In the genomic region with DNA sequence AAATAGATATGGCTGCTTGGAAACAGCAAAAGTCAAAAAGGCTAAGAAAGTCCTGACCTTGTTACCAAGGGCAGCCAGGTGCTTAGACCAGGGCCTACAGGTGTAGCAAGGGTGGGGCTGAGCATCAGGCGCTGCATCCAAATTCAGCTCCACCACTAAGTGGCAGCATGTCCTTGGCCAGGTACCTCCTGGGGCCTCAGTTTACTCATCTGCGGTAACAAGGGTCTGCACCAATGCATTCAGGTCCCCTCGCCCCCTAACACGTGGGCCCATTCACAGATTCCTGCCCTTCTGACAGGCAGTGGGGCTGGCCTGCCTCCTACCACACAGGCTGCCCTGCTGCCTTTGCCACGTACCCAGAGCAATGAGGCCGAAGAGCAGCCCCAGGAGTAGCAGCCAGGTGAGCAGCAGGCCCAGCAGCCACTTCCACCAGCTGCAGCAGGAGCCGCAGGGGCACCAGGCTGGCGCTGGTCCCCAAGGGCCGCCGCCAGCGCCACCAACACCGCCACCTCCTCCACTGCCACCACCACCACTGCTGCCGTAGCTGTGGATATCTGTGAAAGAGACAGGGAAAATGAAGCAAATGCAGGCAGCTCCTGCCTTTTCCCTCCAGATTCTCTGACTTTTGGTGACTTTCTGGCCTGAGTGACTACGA, we compare ENCODE assay signal across 24 cellular contexts. TPM values are rescaled to one million over a fixed set of nuclear protein-coding genes. Genes with fewer than 3 reads are reported as not detected.
DNase-seq lines count a peak whose midpoint lies in the region; ATAC-seq, FAIRE-seq and TF ChIP-seq lines count a peak whose summit lies in the region.
"Had no signal": no experiment of that assay in that cellular context is flagged by ENCODE, and none has a peak within 500 bp of the region (broad histone marks: within the 10 kb centered on the region; RNA-seq: fewer than 3 reads in every experiment).

No MANE protein-coding gene starts in this region.

- H3K4me2 ChIP-seq in DND-41 (ENCODE audit: insufficient read depth, low read length) (no peak overlapping the region), keratinocyte (ENCODE audit: control insufficient read depth, extremely low read depth, insufficient read depth, low read depth, low read length) (no peak overlapping the region)
- H3K4me2 ChIP-seq: BLaER1 had no signal

- no peak for DNase-seq in DND-41
- no peak for DNase-seq in WERI-Rb-1
- DNase-seq in keratinocyte (ENCODE audit: low read depth, low spot score) = no peak
- no peak for DNase-seq in NCI-H1417 (lab: John Stamatoyannopoulos, UW)
- no peak for DNase-seq in Ammon's horn (ENCODE audit: low spot score)
- DNase-seq in CD8-positive, alpha-beta T cell = no peak
- DNase-seq in stimulated activated naive B cell treated with anti-CD40 and anti-IgM and Interleukin-4, amounts not matched to agents 10 μg/mL and 1 μg/mL and 100 μg/mL, for 72 hours = no peak
- DNase-seq: Calu3; CD4-positive, alpha-beta memory T cell; Kasumi-1; MG63; NCI-H1092 treated with DMSO at 0.1 percent for 48 hours; NCI-H1694; NCI-H2081 treated with DMSO at 0.1 percent for 48 hours; NCI-H774; RPMI8226 had no signal

- TF ChIP-seq RAD21 in Ishikawa (IDR thresholded peaks at IDR 0.05; ENCODE audit: low read depth) = peak; percentile 41; the same call in 1 of the 2 replicates

- intact Hi-C loops in CD8-positive, alpha-beta T cell (cut with DNase I, micrococcal nuclease) = no loop called here

- no peak overlapping the region for H3K4me3 Mint-ChIP-seq in CD8-positive, alpha-beta T cell
- no peak overlapping the region for H3K4me3 Mint-ChIP-seq in stimulated activated naive B cell treated with anti-CD40 and anti-IgM and Interleukin-4, amounts not matched to agents 10 μg/mL and 1 μg/mL and 100 μg/mL, for 72 hours
- H3K4me3 Mint-ChIP-seq: CD4-positive, alpha-beta memory T cell; IgD-negative memory B cell had no signal

- dilution Hi-C loops in keratinocyte (cut with MboI; ENCODE audit: extremely low pct_ligation_motif_present, low sequenced_read_pairs) = no loop called here

- H3K9me3 ChIP-seq in DND-41 (ENCODE audit: insufficient read depth, low read length, severe bottlenecking) (no peaks in the 10 kb centered on the region), WERI-Rb-1 (ENCODE audit: severe bottlenecking) (no peaks in the 10 kb centered on the region), keratinocyte (ENCODE audit: control insufficient read depth, low read depth, low read length) (no peaks in the 10 kb centered on the region)
- no peaks in the 10 kb centered on the region for H3K9me3 ChIP-seq in CD8-positive, alpha-beta T cell (ENCODE audit: low read length)
- H3K9me3 ChIP-seq: BLaER1, MG63 had no signal

- no peak overlapping the region for H3K27ac ChIP-seq in DND-41 (ENCODE audit: low read length)
- no peak overlapping the region for H3K27ac ChIP-seq in WERI-Rb-1
- H3K27ac ChIP-seq in keratinocyte (ENCODE audit: control insufficient read depth, insufficient read depth, low read length) = no peak overlapping the region
- H3K27ac ChIP-seq in CD8-positive, alpha-beta T cell (ENCODE audit: low read depth, low read length) = no peak overlapping the region
- H3K27ac ChIP-seq: BLaER1 had no signal

- no peaks in the 10 kb centered on the region for H3K4me1 ChIP-seq in DND-41 (ENCODE audit: insufficient read depth, low read length)
- H3K4me1 ChIP-seq in keratinocyte (ENCODE audit: control insufficient read depth, extremely low read depth, insufficient read depth, low read length) = peaks cover 49% of the 10 kb centered on the region
- H3K4me1 ChIP-seq in CD8-positive, alpha-beta T cell (ENCODE audit: insufficient read depth, low read length) = no peaks in the 10 kb centered on the region
- H3K4me1 ChIP-seq: BLaER1 had no signal

- POLR2A ChIA-PET in CD8-positive, alpha-beta T cell (lab: Charles Lee) = no interaction called here

- H3K27me3 Mint-ChIP-seq in CD8-positive, alpha-beta T cell (ENCODE audit: low read depth) = no peaks in the 10 kb centered on the region
- H3K27me3 Mint-ChIP-seq in stimulated activated naive B cell treated with anti-CD40 and anti-IgM and Interleukin-4, amounts not matched to agents 10 μg/mL and 1 μg/mL and 100 μg/mL, for 72 hours = no peaks in the 10 kb centered on the region
- H3K27me3 Mint-ChIP-seq: IgD-negative memory B cell had no signal

- H3K79me2 ChIP-seq in DND-41 (ENCODE audit: insufficient read depth, low read length) = no peaks in the 10 kb centered on the region
- peaks cover 2% of the 10 kb centered on the region for H3K79me2 ChIP-seq in keratinocyte (ENCODE audit: control insufficient read depth, insufficient read depth, low read length)

- peak; percentile 22; the same call in 1 of the 3 replicates for ATAC-seq in DND-41 (ENCODE audit: insufficient read depth, low read depth)
- no peak for ATAC-seq in CD8-positive, alpha-beta T cell
- no peak for ATAC-seq in stimulated activated naive B cell treated with anti-CD40 and anti-IgM and Interleukin-4, amounts not matched to agents 10 μg/mL and 1 μg/mL and 100 μg/mL, for 72 hours (replicated peaks)

- H3K4me3 ChIP-seq in DND-41 (ENCODE audit: low read depth in 1 of 2, low read length in 2 of 2) = no peak overlapping the region
- no peak overlapping the region for H3K4me3 ChIP-seq in WERI-Rb-1 (ENCODE audit: low read depth, low read length)
- H3K4me3 ChIP-seq in keratinocyte (ENCODE audit: control insufficient read depth in 2 of 3, extremely low read depth in 1 of 3, insufficient read depth in 2 of 3, low read depth in 1 of 3, low read length in 3 of 3) = no peak overlapping the region
- no peak overlapping the region for H3K4me3 ChIP-seq in CD8-positive, alpha-beta T cell (ENCODE audit: low read depth, low read length)
- H3K4me3 ChIP-seq: BLaER1, MG63 had no signal

- H3K9ac ChIP-seq in DND-41 (ENCODE audit: low read depth, low read length) (no peak overlapping the region), keratinocyte (ENCODE audit: control insufficient read depth, extremely low read depth, insufficient read depth, low read length) (no peak overlapping the region)
- H3K9ac ChIP-seq: BLaER1 had no signal

- FAIRE-seq in keratinocyte (lab: Jason Lieb, UNC) = no peak
- FAIRE-seq: A204.1, GM12891, GM18507 had no signal

- TF ChIP-seq EP300 in Ishikawa (IDR thresholded peaks at IDR 0.05; ENCODE audit: borderline replicate concordance) = no peak

- CTCF ChIA-PET in CD8-positive, alpha-beta T cell (lab: Charles Lee) = interaction anchor here (1.3 to 1.6 kb wide), 2 partner anchors 13 to 169 kb away, joined by 5 read pairs; no protein-coding TSS in a partner anchor

- no peak overlapping the region for H3K27ac Mint-ChIP-seq in CD8-positive, alpha-beta T cell
- H3K27ac Mint-ChIP-seq in stimulated activated naive B cell treated with anti-CD40 and anti-IgM and Interleukin-4, amounts not matched to agents 10 μg/mL and 1 μg/mL and 100 μg/mL, for 72 hours = no peak overlapping the region
- H3K27ac Mint-ChIP-seq: IgD-negative memory B cell had no signal

- H3K36me3 Mint-ChIP-seq in CD8-positive, alpha-beta T cell = no peaks in the 10 kb centered on the region
- no peaks in the 10 kb centered on the region for H3K36me3 Mint-ChIP-seq in stimulated activated naive B cell treated with anti-CD40 and anti-IgM and Interleukin-4, amounts not matched to agents 10 μg/mL and 1 μg/mL and 100 μg/mL, for 72 hours
- H3K36me3 Mint-ChIP-seq: CD4-positive, alpha-beta memory T cell had no signal

- H4K20me1 ChIP-seq in DND-41 (ENCODE audit: insufficient read depth, low read length) (no peaks in the 10 kb centered on the region), keratinocyte (ENCODE audit: control insufficient read depth, extremely low read depth, insufficient read depth, low read length) (peaks cover 2% of the 10 kb centered on the region)
- H4K20me1 ChIP-seq: BLaER1 had no signal

- H2AFZ ChIP-seq in DND-41 (ENCODE audit: low read depth, low read length) (no peak overlapping the region), keratinocyte (ENCODE audit: control insufficient read depth, low read length) (no peak overlapping the region)

- TF ChIP-seq CTCF in DND-41 (IDR thresholded peaks at IDR 0.05; ENCODE audit: borderline replicate concordance, extremely low read depth, low read length, poor library complexity, severe bottlenecking) (peak; percentile 5), WERI-Rb-1 (IDR thresholded peaks at IDR 0.05; ENCODE audit: low read depth, low read length) (peak; percentile 33; the same call in 1 of the 2 replicates), keratinocyte (optimal IDR thresholded peaks at IDR 0.05 in 1 of 3, IDR thresholded peaks at IDR 0.05 in 1 of 3, conservative IDR thresholded peaks at IDR 0.05 in 1 of 3; ENCODE audit: extremely low read depth in 1 of 3, insufficient read depth in 2 of 3, low read length in 3 of 3) (peak; percentile 8 to 47 (median 23))
- TF ChIP-seq CTCF in CD8-positive, alpha-beta T cell (IDR thresholded peaks at IDR 0.05) = no peak

- peaks cover 3% of the 10 kb centered on the region for H3K9me1 ChIP-seq in keratinocyte (ENCODE audit: control insufficient read depth, extremely low read depth, insufficient read depth, low read length)

- H3K27me3 ChIP-seq in DND-41 (ENCODE audit: insufficient read depth, low read length, poor library complexity) = peaks cover 2% of the 10 kb centered on the region
- H3K27me3 ChIP-seq in WERI-Rb-1 (ENCODE audit: insufficient read depth, low read depth, severe bottlenecking) = no peaks in the 10 kb centered on the region
- H3K27me3 ChIP-seq in keratinocyte (ENCODE audit: control insufficient read depth, extremely low read depth, insufficient read depth, low read length) = no peaks in the 10 kb centered on the region
- H3K27me3 ChIP-seq in CD8-positive, alpha-beta T cell (ENCODE audit: insufficient read depth, low read length) = no peaks in the 10 kb centered on the region
- H3K27me3 ChIP-seq: BLaER1, MG63 had no signal

- H3K9me3 Mint-ChIP-seq in CD8-positive, alpha-beta T cell = no peaks in the 10 kb centered on the region
- H3K9me3 Mint-ChIP-seq in stimulated activated naive B cell treated with anti-CD40 and anti-IgM and Interleukin-4, amounts not matched to agents 10 μg/mL and 1 μg/mL and 100 μg/mL, for 72 hours = no peaks in the 10 kb centered on the region
- H3K9me3 Mint-ChIP-seq: CD4-positive, alpha-beta memory T cell; IgD-negative memory B cell had no signal

- no peaks in the 10 kb centered on the region for H3K36me3 ChIP-seq in DND-41 (ENCODE audit: insufficient read depth, low read length)
- no peaks in the 10 kb centered on the region for H3K36me3 ChIP-seq in WERI-Rb-1
- peaks cover 58 to 89% of the 10 kb centered on the region in 2 experiments for H3K36me3 ChIP-seq in keratinocyte (ENCODE audit: control insufficient read depth in 2 of 2, extremely low read depth in 1 of 2, insufficient read depth in 2 of 2, low read length in 2 of 2)
- H3K36me3 ChIP-seq in CD8-positive, alpha-beta T cell (ENCODE audit: insufficient read depth, low read length) = no peaks in the 10 kb centered on the region
- H3K36me3 ChIP-seq: BLaER1, MG63 had no signal

- H3K4me1 Mint-ChIP-seq in CD8-positive, alpha-beta T cell (ENCODE audit: low read depth) = no peaks in the 10 kb centered on the region
- H3K4me1 Mint-ChIP-seq in stimulated activated naive B cell treated with anti-CD40 and anti-IgM and Interleukin-4, amounts not matched to agents 10 μg/mL and 1 μg/mL and 100 μg/mL, for 72 hours = no peaks in the 10 kb centered on the region
- H3K4me1 Mint-ChIP-seq: CD4-positive, alpha-beta memory T cell; IgD-negative memory B cell had no signal

RNA-seq across cellular contexts. Expression of a gene that starts 28.9 kb away (rescaled TPM):
- polyA plus RNA-seq in keratinocyte = 2,386 to 3,374 TPM (median 2,587 TPM) in 3 replicates
- polyA plus RNA-seq in keratinocyte (2011; ENCODE audit: low read depth) = 1,575 TPM
- polyA plus RNA-seq in keratinocyte (2011; cell fraction: cytosol; rRNA removed) = 607 and 731 TPM in 2 replicates
- 5,094 and 5,558 TPM in 2 replicates for polyA plus RNA-seq in keratinocyte (2011; cell fraction: nucleus; rRNA removed)
- polyA plus RNA-seq in keratinocyte (2012; ENCODE audit: low replicate concordance) = 1,046 and 1,745 TPM in 2 replicates
- 1,846 to 2,703 TPM (median 1,967 TPM) in 3 replicates for polyA minus RNA-seq in keratinocyte
- polyA minus RNA-seq in keratinocyte (2011; cell fraction: cytosol; rRNA and poly(A)+ RNA removed) = 838 TPM
- polyA minus RNA-seq in keratinocyte (2011; cell fraction: nucleus; rRNA and poly(A)+ RNA removed) = 2,909 and 4,339 TPM in 2 replicates
- not detected for total RNA-seq in CD8-positive, alpha-beta T cell
- total RNA-seq: CD4-positive, alpha-beta memory T cell; H4; NCI-H460 had no signal
- polyA plus RNA-seq: CD4-positive, alpha-beta memory T cell; IgD-negative memory B cell had no signal
